Comparison of ENCODE assay signal across 7 cellular contexts in genomic region chr12:26182377-26182776, GRCh38. TPM values are rescaled to one million over a fixed set of nuclear protein-coding genes. Genes with fewer than 3 reads are reported as not detected.
"Had no signal": no experiment of that assay in that cellular context is flagged by ENCODE, and none has a peak within 500 bp of the region (broad histone marks: within the 10 kb centered on the region; RNA-seq: fewer than 3 reads in every experiment).

No MANE protein-coding gene starts in this region.

- DNase-seq: IMR-90, KBM-7, KG1 had no signal

- H3K9ac ChIP-seq: KMS-11 had no signal

- H3K4me3 ChIP-seq: K562 had no signal

- ATAC-seq: K562 had no signal

- H3K4me2 ChIP-seq: KMS-11 had no signal

- FAIRE-seq: HTR-8/SVneo, K562 had no signal

- H3K27ac ChIP-seq: HL-60, KMS-11 had no signal

RNA-seq across cellular contexts. Expression of gene SSPN, which starts 13.0 kb away (rescaled TPM):
- polyA plus RNA-seq: K562 had no signal

RNA-seq across cellular contexts. Expression of gene BHLHE41, which starts 57.5 kb away (rescaled TPM):
- total RNA-seq: K562 had no signal
- polyA plus RNA-seq: K562 had no signal
